ENCODE assay signal across 8 cellular contexts in genomic region chrX:150361070-150361776, GRCh38. TPM values are rescaled to one million over a fixed set of nuclear protein-coding genes. Genes with fewer than 3 reads are reported as not detected.
A peak's percentile ranks its signal among the peaks of the same experiment; 100 is the strongest.
DNase-seq lines count a peak whose midpoint lies in the region; ATAC-seq, FAIRE-seq and TF ChIP-seq lines count a peak whose summit lies in the region.

No MANE protein-coding gene starts in this region.

- TF ChIP-seq RAD21 in GM12878 (IDR thresholded peaks at IDR 0.05; ENCODE audit: insufficient read depth, low read depth, low read length), result no peak

- POLR2A ChIA-PET in GM12878 (lab: Charles Lee), result no interaction called here

- intact Hi-C loops in GM12878 (cut with micrococcal nuclease; ENCODE audit: unreplicated experiment), result no loop called here
- intact Hi-C loops in right lobe of liver (cut with DNase I), result no loop called here
- intact Hi-C loops in sciatic nerve (cut with DNase I), result loop anchor here (10.0 kb wide), 1 partner anchor 124 kb away; no protein-coding TSS in a partner anchor

- FAIRE-seq in GM12878 (lab: Jason Lieb, UNC), result no peak

- SMC1A ChIA-PET in GM12878 (lab: Charles Lee; ENCODE audit: uncharacterized antibody, unreplicated experiment), result no interaction called here

- TF ChIP-seq CTCF in GM12878 (IDR thresholded peaks at IDR 0.05 in 2 of 3, conservative IDR thresholded peaks at IDR 0.05 in 1 of 3; ENCODE audit: control insufficient read depth in 2 of 3, extremely low read depth in 1 of 3, insufficient read depth in 1 of 3, low read depth in 3 of 3, low read length in 3 of 3) (no peak), right lobe of liver (IDR thresholded peaks at IDR 0.05) (peak in 2 of 4 donors; percentile 8 to 13)

- DNase-seq in A172 (ENCODE audit: low spot score) (peak; percentile 4), Karpas-422 (peak; percentile 65), GM12878 (ENCODE audit: low read depth, low spot score) (no peak), right lobe of liver (peak in 2 of 3 donors; percentile 31 to 57), NCI-H2081 (lab: John Stamatoyannopoulos, UW) (no peak), sciatic nerve (ENCODE audit: low spot score) (no peak), DMS153 treated with DMSO at 0.1 percent for 48 hours (lab: John Stamatoyannopoulos, UW; ENCODE audit: unreplicated experiment) (no peak)

- H3K27ac ChIP-seq in Karpas-422 (ENCODE audit: low read length), result no peak overlapping the region
- no peak overlapping the region for H3K27ac ChIP-seq in GM12878 (ENCODE audit: control insufficient read depth, insufficient read depth)
- no peak overlapping the region for H3K27ac ChIP-seq in right lobe of liver
- no peak overlapping the region for H3K27ac ChIP-seq in thymus (ENCODE audit: low read depth)

- H2AFZ ChIP-seq in Karpas-422 (ENCODE audit: low read length), result no peak overlapping the region
- no peak overlapping the region for H2AFZ ChIP-seq in GM12878 (ENCODE audit: control insufficient read depth, low read depth, low read length)

- TF ChIP-seq POLR2A in GM12878 (IDR thresholded peaks at IDR 0.05; ENCODE audit: low read depth, low read length) (no peak), right lobe of liver (IDR thresholded peaks at IDR 0.05) (no peak)

- WGBS in GM12878 (ENCODE audit: insufficient coverage, insufficient replicate concordance, low lambda C conversion rate, missing lambda C conversion rate), result 28% methylated on average over 33 of the region's 43 CpGs
- 37% methylated on average over 11 of the region's 43 CpGs for WGBS in right lobe of liver (ENCODE audit: insufficient coverage, low coverage, low lambda C conversion rate, missing lambda C conversion rate)
- WGBS in thymus, result 4% methylated on average over 43 of the region's 43 CpGs

- H3K9me3 ChIP-seq in Karpas-422 (ENCODE audit: low read length) (no peaks in the 10 kb centered on the region), GM12878 (replicated peaks; ENCODE audit: control insufficient read depth, insufficient read depth, low read length) (no peaks in the 10 kb centered on the region; the same call in 2 of the 3 replicates), right lobe of liver (no peaks in the 10 kb centered on the region), thymus (ENCODE audit: control insufficient read depth) (no peaks in the 10 kb centered on the region)

- TF ChIP-seq EP300 in GM12878 (IDR thresholded peaks at IDR 0.05; ENCODE audit: borderline replicate concordance in 1 of 2, control insufficient read depth in 1 of 2, low read depth in 2 of 2, low read length in 2 of 2), result no peak

- H3K9ac ChIP-seq in Karpas-422 (ENCODE audit: low read length) (peak overlapping the region; percentile 96; the same call in 1 of the 2 replicates), GM12878 (ENCODE audit: control insufficient read depth, insufficient read depth, low read length) (no peak overlapping the region)

- H3K79me2 ChIP-seq in Karpas-422 (ENCODE audit: low read length) (peaks cover 31% of the 10 kb centered on the region), GM12878 (ENCODE audit: control insufficient read depth, insufficient read depth, low read length) (no peaks in the 10 kb centered on the region)

- BruUV-seq in GM12878 (replicated peaks; lab: Mats Ljungman, UMichigan), result no TSS peak

- in situ Hi-C loops in GM12878 (cut with MboI), result no loop called here

- H3K36me3 ChIP-seq in Karpas-422 (ENCODE audit: insufficient read depth, low read length) (peaks cover 5% of the 10 kb centered on the region), GM12878 (ENCODE audit: control insufficient read depth in 2 of 2, insufficient read depth in 2 of 2, low read length in 1 of 2) (no peaks in the 10 kb centered on the region), right lobe of liver (no peaks in the 10 kb centered on the region), thymus (ENCODE audit: control insufficient read depth, insufficient read depth) (no peaks in the 10 kb centered on the region)

- H3K4me3 ChIP-seq in Karpas-422 (ENCODE audit: low read length) (peak overlapping the region; percentile 80; the same call in 1 of the 2 replicates), GM12878 (no peak overlapping the region), right lobe of liver (peak overlapping the region in 1 of 3 donors; percentile 65), thymus (ENCODE audit: low read length) (peak overlapping the region; percentile 12)

- no peak for ATAC-seq in GM12878
- ATAC-seq in right lobe of liver, result peak in 1 of 4 donors; percentile 3
- no peak for ATAC-seq in sciatic nerve

- H3K4me2 ChIP-seq in Karpas-422 (ENCODE audit: low read depth, low read length, poor library complexity, severe bottlenecking), result peak overlapping the region; percentile 81
- no peak overlapping the region for H3K4me2 ChIP-seq in GM12878 (ENCODE audit: control insufficient read depth, insufficient read depth)

- H3K27me3 ChIP-seq in Karpas-422 (ENCODE audit: low read length), result no peaks in the 10 kb centered on the region
- H3K27me3 ChIP-seq in GM12878 (replicated peaks in 1 of 2; ENCODE audit: control insufficient read depth in 2 of 2, insufficient read depth in 2 of 2, low read length in 1 of 2), result peaks cover 2 to 7% of the 10 kb centered on the region in 2 experiments; a peak in 3 of 4 replicates
- no peaks in the 10 kb centered on the region for H3K27me3 ChIP-seq in right lobe of liver
- H3K27me3 ChIP-seq in thymus (ENCODE audit: control insufficient read depth, insufficient read depth), result peaks cover 19% of the 10 kb centered on the region

- RAD21 ChIA-PET in GM12878 (lab: Charles Lee; ENCODE audit: unreplicated experiment), result no interaction called here

- CTCF ChIA-PET in GM12878 (lab: Yijun Ruan, JAX), result no interaction called here

- H3K9me2 ChIP-seq in Karpas-422 (replicated peaks; ENCODE audit: insufficient read depth, low read length), result no peaks in the 10 kb centered on the region

- H4K20me1 ChIP-seq in Karpas-422 (ENCODE audit: insufficient read depth, low read depth, low read length), result 0 out of 2 replicates have a peak, but pooled peaks cover 4% of the 10 kb centered on the region
- H4K20me1 ChIP-seq in GM12878 (ENCODE audit: control insufficient read depth, insufficient read depth), result no peaks in the 10 kb centered on the region

- H3K4me1 ChIP-seq in Karpas-422 (ENCODE audit: low read length) (peaks cover 22% of the 10 kb centered on the region), GM12878 (ENCODE audit: control insufficient read depth, insufficient read depth, low read length) (no peaks in the 10 kb centered on the region), right lobe of liver (peaks cover 0 to 4% (median 0%) of the 10 kb centered on the region in 4 donors), thymus (ENCODE audit: control insufficient read depth, insufficient read depth, low read length) (peaks cover 11% of the 10 kb centered on the region)

TF ChIP-seq in GM12878, 131 proteins besides CTCF, POLR2A, EP300 and RAD21:
- no peak for TF ChIP-seq FOXM1 (IDR thresholded peaks at IDR 0.05; ENCODE audit: low read depth, low read length)
- peak; percentile 56; the same call in 1 of the 2 replicates for TF ChIP-seq PAX5 (IDR thresholded peaks at IDR 0.05; ENCODE audit: borderline replicate concordance, low read depth, low read length)

RNA-seq across cellular contexts. Expression of gene MAMLD1, which starts 1.9 kb away (rescaled TPM):
- 4.4 and 4.5 TPM in 2 replicates for total RNA-seq in A172 (2014; rRNA removed; shearing (Covaris generic))
- total RNA-seq in Karpas-422 (2014; rRNA removed; shearing (Covaris generic); ENCODE audit: low replicate concordance), result 22.9 and 37.8 TPM in 2 replicates
- total RNA-seq in GM12878 (2013; cell fraction: nucleolus; rRNA removed), result not detected in 2 replicates
- total RNA-seq in GM12878 (2014; rRNA removed) (not detected in 2 replicates), GM12878 (2014; rRNA removed; fragmentation: Illumina TruSeq; extraction: Trizol) (not detected in 2 replicates), GM12878 (2021) (not detected in 2 replicates), right lobe of liver (1 to 10 TPM in 5 of 6 experiments, under 1 TPM in 1; 0.99 to 4.7 (median 1.8) TPM), sciatic nerve (15.3 TPM)
- polyA plus RNA-seq in GM12878 (2011; ENCODE audit: low read depth), result not detected
- polyA plus RNA-seq in GM12878 (2011; rRNA removed) (0.04 and 0.05 TPM in 2 replicates), GM12878 (2014; fragmentation: Illumina TruSeq; extraction: Trizol) (not detected in 2 replicates), GM12878 (2014; fragmentation: Nextera tagmentation; extraction: Ambion mirVana) (not detected), GM12878 (2014; rRNA removed) (0.03 and 0.04 TPM in 2 replicates), GM12878 (2016; fragmentation: Nextera tagmentation; extraction: Ambion mirVana) (not detected), thymus (0.96 TPM)
- polyA plus RNA-seq in GM12878 (2011; cell fraction: cytosol; rRNA removed), result 0.03 and 0.06 TPM in 2 replicates
- polyA plus RNA-seq in GM12878 (2011; cell fraction: nucleus; rRNA removed), result 0.28 and 0.45 TPM in 2 replicates
- polyA plus RNA-seq in GM12878 (2012), result not detected in 2 replicates
- 0.10 TPM in 1 of 2 replicates, not detected in the other for polyA minus RNA-seq in GM12878 (2011; rRNA and poly(A)+ RNA removed)
- polyA minus RNA-seq in GM12878 (2011; cell fraction: cytosol; rRNA and poly(A)+ RNA removed), result not detected in 2 replicates
- 0.10 and 0.12 TPM in 2 replicates for polyA minus RNA-seq in GM12878 (2011; cell fraction: nucleus; rRNA and poly(A)+ RNA removed)

Comparison
In these comparisons a context has a peak if more than half of its experiments do, and no peak if none do; other contexts are left out.
1. DNase-seq: peak in A172 (single experiment), Karpas-422 (single experiment) and right lobe of liver (2 of 3); none in GM12878 (single experiment), NCI-H2081 (0 of 2), sciatic nerve (single experiment) and DMS153 treated with DMSO at 0.1 percent for 48 hours (single experiment).